In the genomic region with DNA sequence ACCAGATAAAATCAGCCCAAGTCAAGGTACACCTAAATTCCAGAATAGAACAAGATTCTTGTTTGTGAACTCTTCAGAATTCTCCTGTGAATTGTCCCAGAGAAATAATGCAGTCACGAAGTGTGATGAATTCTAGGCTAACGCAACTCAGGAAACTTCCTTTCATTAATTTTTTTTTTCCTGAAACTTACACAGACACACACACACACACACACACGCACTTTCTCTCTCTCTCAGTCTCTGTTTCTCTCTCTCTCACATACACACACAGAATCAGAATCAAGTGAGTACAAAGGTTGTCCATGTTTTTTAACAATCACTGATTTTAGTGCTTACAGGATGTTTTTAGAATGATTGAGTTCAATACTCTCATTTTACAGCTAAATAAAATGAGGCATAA, we compare ENCODE assay signal across 19 cellular contexts.
"Had no signal": no experiment of that assay in that cellular context is flagged by ENCODE, and none has a peak within 500 bp of the region (broad histone marks: within the 10 kb centered on the region; RNA-seq: fewer than 3 reads in every experiment).

No MANE protein-coding gene starts in this region.

- H3K27ac ChIP-seq: ascending aorta, esophagus muscularis mucosa, left lung, lower lobe of right lung, WERI-Rb-1 had no signal

- DNase-seq: activated CD4-positive, alpha-beta T cell treated with anti-CD3 and anti-CD28 coated beads for 48 hours; activated CD4-positive, alpha-beta T cell treated with anti-CD3 and anti-CD28 coated beads, Interleukin-2, amount 50 U/mL, for 48 hours; activated CD8-positive, alpha-beta memory T cell treated with anti-CD3 and anti-CD28 coated beads for 24 hours; activated effector memory CD4-positive, alpha-beta T cell treated with anti-CD3 and anti-CD28 coated beads, Interleukin-2, amount 50 U/mL, for 16 hours; activated naive CD4-positive, alpha-beta T cell treated with anti-CD3 and anti-CD28 coated beads, Interleukin-2, amount 10 ng/mL, durations not matched to agents 7 days and 5 days; activated naive CD8-positive, alpha-beta T cell treated with anti-CD3 and anti-CD28 coated beads, Interleukin-2, amount 10 ng/mL, durations not matched to agents 7 days and 5 days; caudate nucleus; endodermal cell; foreskin melanocyte; left lung; lower lobe of right lung; right cardiac atrium; stimulated activated CD4-positive, alpha-beta T cell treated with anti-CD3 and anti-CD28 coated beads, Interleukin-2, amount 100 ng/mL, for 48 hours; stimulated activated naive CD4-positive, alpha-beta T cell treated with Interleukin-2 at 50 U/mL for 16 hours; T-helper 9 cell; trophoblast cell; WERI-Rb-1 had no signal

- H3K36me3 ChIP-seq: ascending aorta, esophagus muscularis mucosa, left lung, lower lobe of right lung, WERI-Rb-1 had no signal

- H3K9me3 ChIP-seq: ascending aorta, esophagus muscularis mucosa, left lung, lower lobe of right lung had no signal

- H3K4me3 ChIP-seq: ascending aorta, esophagus muscularis mucosa, left lung, lower lobe of right lung had no signal

- H3K4me1 ChIP-seq: ascending aorta, esophagus muscularis mucosa, lower lobe of right lung had no signal

- H3K27me3 ChIP-seq: ascending aorta, esophagus muscularis mucosa, left lung had no signal
